Comparison of ENCODE assay signal across 8 cellular contexts in genomic region chr17:82812601-82813000, GRCh38. TPM values are rescaled to one million over a fixed set of nuclear protein-coding genes. Genes with fewer than 3 reads are reported as not detected.
"Had no signal": no experiment of that assay in that cellular context is flagged by ENCODE, and none has a peak within 500 bp of the region (broad histone marks: within the 10 kb centered on the region; RNA-seq: fewer than 3 reads in every experiment).

No MANE protein-coding gene starts in this region.

- H3K4me3 ChIP-seq: GM23248 had no signal

- H3K27ac ChIP-seq: GM23248 had no signal

- H3K4me1 Mint-ChIP-seq: H9 had no signal

- H3K9ac ChIP-seq: GM23248 had no signal

- FAIRE-seq: HTR-8/SVneo had no signal

- H3K4me3 Mint-ChIP-seq: H9, IgD-negative memory B cell had no signal

- H2AFZ ChIP-seq: GM23248 had no signal

- H3K27me3 Mint-ChIP-seq: IgD-negative memory B cell had no signal

- H3K36me3 Mint-ChIP-seq: IgD-negative memory B cell had no signal

- DNase-seq: GM23248, GOT3, H9, HCEC 1CT, KBM-7 had no signal

RNA-seq across cellular contexts. Expression of gene ZNF750, which starts 27.2 kb away (rescaled TPM):
- total RNA-seq: GM23248, H4, H9 had no signal
- polyA plus RNA-seq: IgD-negative memory B cell had no signal
